8 cellular contexts compared by ENCODE assay signal in the genomic region with DNA sequence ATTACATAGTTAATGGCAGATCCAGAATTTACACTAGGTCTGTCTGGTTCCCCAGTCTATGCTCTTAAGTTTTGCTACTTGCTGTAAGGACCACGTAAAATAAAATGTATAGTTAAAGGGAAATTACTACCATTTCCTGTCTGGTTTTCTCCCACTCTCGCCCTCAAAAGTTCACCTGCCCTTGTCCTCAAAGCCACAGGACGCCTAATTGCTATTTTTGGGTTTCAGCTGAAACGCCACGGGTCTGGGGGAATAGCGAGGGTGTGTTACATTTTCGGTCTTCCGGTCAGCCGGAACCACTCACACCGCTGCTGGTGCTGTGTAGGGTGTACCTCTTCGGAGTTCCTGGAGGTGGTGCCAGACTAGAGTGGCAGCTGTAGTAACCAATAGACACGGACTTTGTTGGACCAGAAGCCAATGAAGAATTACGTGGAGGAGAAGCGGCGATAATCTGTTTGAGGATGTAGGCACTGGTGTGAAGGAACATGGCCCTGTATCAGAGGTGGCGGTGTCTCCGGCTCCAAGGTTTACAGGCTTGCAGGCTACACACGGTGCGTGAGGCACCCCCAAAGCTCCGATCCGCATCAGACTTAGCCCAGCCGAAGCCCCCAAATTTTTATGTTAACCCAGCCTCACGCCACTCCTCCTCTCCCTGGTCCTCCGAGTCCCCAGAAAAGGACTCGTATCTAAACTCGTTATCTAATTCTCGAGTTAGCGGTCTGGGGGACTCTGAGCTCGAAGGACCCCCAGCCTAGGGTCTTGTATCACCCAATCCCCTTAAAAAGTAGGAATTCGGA. TPM values are rescaled to one million over a fixed set of nuclear protein-coding genes. Genes with fewer than 3 reads are reported as not detected.
DNase-seq lines count a peak whose midpoint lies in the region; ATAC-seq, FAIRE-seq and TF ChIP-seq lines count a peak whose summit lies in the region.

A gene with protein sequence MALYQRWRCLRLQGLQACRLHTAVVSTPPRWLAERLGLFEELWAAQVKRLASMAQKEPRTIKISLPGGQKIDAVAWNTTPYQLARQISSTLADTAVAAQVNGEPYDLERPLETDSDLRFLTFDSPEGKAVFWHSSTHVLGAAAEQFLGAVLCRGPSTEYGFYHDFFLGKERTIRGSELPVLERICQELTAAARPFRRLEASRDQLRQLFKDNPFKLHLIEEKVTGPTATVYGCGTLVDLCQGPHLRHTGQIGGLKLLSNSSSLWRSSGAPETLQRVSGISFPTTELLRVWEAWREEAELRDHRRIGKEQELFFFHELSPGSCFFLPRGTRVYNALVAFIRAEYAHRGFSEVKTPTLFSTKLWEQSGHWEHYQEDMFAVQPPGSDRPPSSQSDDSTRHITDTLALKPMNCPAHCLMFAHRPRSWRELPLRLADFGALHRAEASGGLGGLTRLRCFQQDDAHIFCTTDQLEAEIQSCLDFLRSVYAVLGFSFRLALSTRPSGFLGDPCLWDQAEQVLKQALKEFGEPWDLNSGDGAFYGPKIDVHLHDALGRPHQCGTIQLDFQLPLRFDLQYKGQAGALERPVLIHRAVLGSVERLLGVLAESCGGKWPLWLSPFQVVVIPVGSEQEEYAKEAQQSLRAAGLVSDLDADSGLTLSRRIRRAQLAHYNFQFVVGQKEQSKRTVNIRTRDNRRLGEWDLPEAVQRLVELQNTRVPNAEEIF (plus strand): TSS at position 454 of the 797 bp plus-strand sequence. CDS start 32 bp downstream, at position 486.

- WGBS in psoas muscle, 3 donors, result 0% methylated on average over 30 of the region's 30 CpGs

- H3K9me3 ChIP-seq in right atrium auricular region (no peaks in the 10 kb centered on the region), psoas muscle (no peaks in the 10 kb centered on the region)

- H3K27me3 ChIP-seq in right atrium auricular region (no peaks in the 10 kb centered on the region), psoas muscle (ENCODE audit: insufficient read depth in 3 of 3, low read length in 2 of 3) (no peaks in the 10 kb centered on the region)

- H3K27ac ChIP-seq in angular gyrus (ENCODE audit: low read depth, low read length), result peak within 1 kb of the TSS; percentile 34
- peak within 1 kb of the TSS; percentile 60 to 82 for H3K27ac ChIP-seq in right atrium auricular region
- H3K27ac ChIP-seq in psoas muscle, result peak within 1 kb of the TSS; percentile 90

- H3K4me3 ChIP-seq in right atrium auricular region, result peak within 1 kb of the TSS; percentile 68 to 81
- peak within 1 kb of the TSS; percentile 92 for H3K4me3 ChIP-seq in psoas muscle

- ATAC-seq in HG02884 (IDR thresholded peaks at IDR 0.05; ENCODE audit: unreplicated experiment) (peak; percentile 99), psoas muscle (peak; percentile 100)

- H3K36me3 Mint-ChIP-seq in T-helper 1 cell treated with Interleukin-12 subunit alpha and Interleukin-12 subunit beta and Interleukin-4 antibody, amounts not matched to agents 30 μg/mL and 1 μg/mL, for 36 hours (ENCODE audit: low read depth), result peaks cover 13% of the 10 kb centered on the region

- no peaks in the 10 kb centered on the region for H3K9me3 Mint-ChIP-seq in T-helper 1 cell treated with Interleukin-12 subunit alpha and Interleukin-12 subunit beta and Interleukin-4 antibody, amounts not matched to agents 30 μg/mL and 1 μg/mL, for 36 hours

- H3K27ac Mint-ChIP-seq in T-helper 1 cell treated with Interleukin-12 subunit alpha and Interleukin-12 subunit beta and Interleukin-4 antibody, amounts not matched to agents 30 μg/mL and 1 μg/mL, for 36 hours, result peak within 1 kb of the TSS; percentile 98

- peak; percentile 79 for TF ChIP-seq POLR2A in GM15510 (IDR thresholded peaks at IDR 0.05; ENCODE audit: borderline replicate concordance, extremely low read depth, insufficient read length)

- peaks cover 21% of the 10 kb centered on the region for H3K36me3 ChIP-seq in right atrium auricular region
- H3K36me3 ChIP-seq in psoas muscle (ENCODE audit: insufficient read depth in 1 of 2, low read depth in 1 of 2), result peaks cover 4 to 37% of the 10 kb centered on the region in 2 donors

- H3K4me1 ChIP-seq in right atrium auricular region, result peaks cover 0 to 10% of the 10 kb centered on the region in 2 donors
- peaks cover 10% of the 10 kb centered on the region for H3K4me1 ChIP-seq in psoas muscle

- intact Hi-C loops in psoas muscle (cut with DNase I), result loop anchor here in 1 of 2 donors (10.0 kb wide), 1 partner anchor 138 kb away; a partner anchor contains a TSS

- no peaks in the 10 kb centered on the region for H3K27me3 Mint-ChIP-seq in T-helper 1 cell treated with Interleukin-12 subunit alpha and Interleukin-12 subunit beta and Interleukin-4 antibody, amounts not matched to agents 30 μg/mL and 1 μg/mL, for 36 hours (ENCODE audit: low read depth)

- peak; percentile 9 for FAIRE-seq in urothelium cell line (lab: Jason Lieb, UNC)

- peak within 1 kb of the TSS; percentile 99 for H3K4me3 Mint-ChIP-seq in T-helper 1 cell treated with Interleukin-12 subunit alpha and Interleukin-12 subunit beta and Interleukin-4 antibody, amounts not matched to agents 30 μg/mL and 1 μg/mL, for 36 hours

- peaks cover 20% of the 10 kb centered on the region for H3K4me1 Mint-ChIP-seq in T-helper 1 cell treated with Interleukin-12 subunit alpha and Interleukin-12 subunit beta and Interleukin-4 antibody, amounts not matched to agents 30 μg/mL and 1 μg/mL, for 36 hours (ENCODE audit: low read depth)

- DNase-seq in NCI-H1694 (lab: John Stamatoyannopoulos, UW) (peak; percentile 99), right atrium auricular region (ENCODE audit: low spot score) (peak; percentile 97), psoas muscle (peak; percentile 88 to 94), urothelium cell line (ENCODE audit: low spot score) (peak; percentile 96)

- TF ChIP-seq CTCF in right atrium auricular region (IDR thresholded peaks at IDR 0.05) (peak in 1 of 2 donors; percentile 39), psoas muscle (IDR thresholded peaks at IDR 0.05) (peak; percentile 33)

RNA-seq across cellular contexts. Expression of the gene that starts here (rescaled TPM):
- total RNA-seq in right atrium auricular region (10 to 100 TPM; 10.5 to 18.1 TPM), psoas muscle (10 to 100 TPM; 20.8 to 44.5 (median 32.9) TPM)
- 10 to 100 TPM in 2 of 3 donors, 1 to 10 TPM in 1; 9.6 to 24.0 (median 13.5) TPM for polyA plus RNA-seq in psoas muscle

Comparison
In these comparisons a context has a peak if more than half of its experiments do, and no peak if none do; other contexts are left out.
1. Peak in every context shown above with its lines: DNase-seq, ATAC-seq, H3K4me3 ChIP-seq and H3K27ac ChIP-seq.
2. H3K27ac ChIP-seq: peak in every context shown above with its lines; median percentile 90 in psoas muscle; 71 in right atrium auricular region; 34 in angular gyrus.